In genomic region chr15:57857871-57858270, GRCh38 we compare ENCODE assay signal across 25 cellular contexts.
"Had no signal": no experiment of that assay in that cellular context is flagged by ENCODE, and none has a peak within 500 bp of the region (broad histone marks: within the 10 kb centered on the region; RNA-seq: fewer than 3 reads in every experiment).

No MANE protein-coding gene starts in this region.

- ATAC-seq: left colon; left lung; lower lobe of right lung; naive thymus-derived CD4-positive, alpha-beta T cell; natural killer cell treated with Interleukin-12 subunit alpha and Interleukin-12 subunit beta and Interleukin-15 and Interleukin-18, amount 100 ng/mL, for 72 hours; right lobe of liver; stimulated activated naive B cell treated with anti-CD40 and anti-IgM and Interleukin-4, amounts not matched to agents 10 μg/mL and 1 μg/mL and 100 μg/mL, for 72 hours; stimulated activated naive CD8-positive, alpha-beta T cell treated with anti-CD3 and anti-CD28 coated beads, Interleukin-15, Interleukin-2, amounts not matched to agents 100 U/mL and 50 U/mL, for 24 hours had no signal

- H3K27me3 ChIP-seq: left lung, ovary, right atrium auricular region, right lobe of liver, stomach, testis, thyroid gland, upper lobe of left lung, vagina had no signal

- H3K9me3 ChIP-seq: left lung, lower lobe of right lung, ovary, right lobe of liver, stomach, testis, thyroid gland, transverse colon, upper lobe of left lung, vagina had no signal

- H3K4me3 ChIP-seq: left lung, lower lobe of right lung, ovary, right atrium auricular region, right lobe of liver, skin epidermis, stomach, testis, thyroid gland, transverse colon, upper lobe of left lung, vagina had no signal

- H3K36me3 ChIP-seq: left lung, lower lobe of right lung, ovary, right atrium auricular region, right lobe of liver, stomach, thyroid gland, transverse colon, upper lobe of left lung, vagina had no signal

- H3K4me1 ChIP-seq: left lung, lower lobe of right lung, right atrium auricular region, right lobe of liver, testis, thyroid gland, upper lobe of left lung, vagina had no signal

- DNase-seq: immature natural killer cell; kidney; left colon; left lung; lower lobe of right lung; mammary epithelial cell; mesenchymal stem cell; naive thymus-derived CD4-positive, alpha-beta T cell; ovary; right lobe of liver; stimulated activated CD4-positive, alpha-beta T cell treated with anti-CD3 and anti-CD28 coated beads, Interleukin-12 subunit alpha, Interleukin-12 subunit beta, amount 100 ng/mL, for 4 hours; stimulated activated CD4-positive, alpha-beta T cell treated with anti-CD3 and anti-CD28 coated beads, Interleukin-15, amount 100 ng/mL, for 24 hours; stimulated activated CD4-positive, alpha-beta T cell treated with anti-CD3 and anti-CD28 coated beads, Interleukin-2, amount 100 ng/mL, for 24 hours; stimulated activated CD4-positive, alpha-beta T cell treated with anti-CD3 and anti-CD28 coated beads, Interleukin-4, amount 100 ng/mL, for 1 hour; stimulated activated naive B cell treated with anti-CD40 and anti-IgM and Interleukin-4, amounts not matched to agents 10 μg/mL and 1 μg/mL and 100 μg/mL, for 72 hours; stimulated activated naive CD8-positive, alpha-beta T cell treated with anti-CD3 and anti-CD28 coated beads, Interleukin-15, Interleukin-2, amounts not matched to agents 100 U/mL and 50 U/mL, for 24 hours; stomach; testis; thyroid gland; transverse colon; upper lobe of left lung had no signal

- H3K27ac ChIP-seq: left lung, lower lobe of right lung, ovary, right atrium auricular region, right lobe of liver, skin epidermis, stomach, testis, thyroid gland, transverse colon, upper lobe of left lung, vagina had no signal
